Comparison of ENCODE assay signal across 1 cellular context in genomic region chr2:223465793-223466192, GRCh38.
TF ChIP-seq lines count a peak whose summit lies in the region.

No MANE protein-coding gene starts in this region.

TF ChIP-seq in SK-N-SH, 30 proteins besides CTCF, POLR2A, EP300 and RAD21 (continued from another document):
- TF ChIP-seq REST (IDR thresholded peaks at IDR 0.05; ENCODE audit: low read depth, low read length), result no peak
- TF ChIP-seq GABPA (IDR thresholded peaks at IDR 0.05; ENCODE audit: low read depth), result no peak
- no peak for TF ChIP-seq IRF3 (IDR thresholded peaks at IDR 0.05; ENCODE audit: low read depth, low read length)
- no peak for TF ChIP-seq YY1 (IDR thresholded peaks at IDR 0.05; ENCODE audit: low read depth)
